In the genomic region with DNA sequence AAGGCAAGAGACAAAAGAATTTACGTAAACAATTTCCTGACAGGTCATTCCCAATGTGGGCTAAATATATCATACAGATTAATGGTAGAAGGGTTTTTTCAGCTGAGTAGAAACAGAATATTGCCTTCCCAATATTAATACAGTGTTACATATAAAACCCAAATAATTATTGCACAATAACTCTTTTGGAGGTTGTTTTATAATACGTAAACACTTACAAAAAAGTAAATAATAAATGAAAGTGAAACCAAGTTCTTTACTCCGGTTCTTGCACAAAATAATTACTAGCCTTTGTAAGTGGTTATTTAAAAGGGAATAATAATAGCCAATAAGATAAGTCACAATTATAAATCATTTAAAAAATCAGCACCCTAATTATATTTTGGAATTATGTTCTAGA, we compare ENCODE assay signal across 16 cellular contexts.
A peak's percentile ranks its signal among the peaks of the same experiment; 100 is the strongest.
DNase-seq lines count a peak whose midpoint lies in the region; ATAC-seq and TF ChIP-seq lines count a peak whose summit lies in the region.
"Had no signal": no experiment of that assay in that cellular context is flagged by ENCODE, and none has a peak within 500 bp of the region (broad histone marks: within the 10 kb centered on the region; RNA-seq: fewer than 3 reads in every experiment).

No MANE protein-coding gene starts in this region.

- H3K27me3 Mint-ChIP-seq in stimulated activated naive CD8-positive, alpha-beta T cell treated with anti-CD3 and anti-CD28 coated beads, Interleukin-15, Interleukin-2, amounts not matched to agents 100 ng/mL and 50 ng/mL, for 24 hours: no peaks in the 10 kb centered on the region
- no peaks in the 10 kb centered on the region for H3K27me3 Mint-ChIP-seq in activated CD8-positive, alpha-beta T cell treated with anti-CD3 and anti-CD28 coated beads for 36 hours
- H3K27me3 Mint-ChIP-seq: stimulated activated naive B cell treated with anti-CD40 and anti-IgM and Interleukin-4, amounts not matched to agents 10 μg/mL and 1 μg/mL and 100 μg/mL, for 72 hours had no signal

- DNase-seq in stimulated activated naive CD8-positive, alpha-beta T cell treated with anti-CD3 and anti-CD28 coated beads, Interleukin-15, Interleukin-2, amounts not matched to agents 100 U/mL and 50 U/mL, for 24 hours: no peak
- DNase-seq in activated CD8-positive, alpha-beta T cell treated with anti-CD3 and anti-CD28 coated beads for 36 hours: no peak
- DNase-seq in left lung (no peak), upper lobe of right lung (no peak), NOMO-1 treated with DMSO at 0.1 percent for 48 hours (lab: John Stamatoyannopoulos, UW; ENCODE audit: unreplicated experiment) (no peak)
- DNase-seq in stimulated activated naive CD4-positive, alpha-beta T cell treated with Interleukin-2 at 50 U/mL for 16 hours (lab: John Stamatoyannopoulos, UW): no peak
- DNase-seq: anterior cingulate cortex; dorsolateral prefrontal cortex; glutamatergic neuron; MV-4-11; occipital lobe; stimulated activated naive B cell treated with anti-CD40 and anti-IgM and Interleukin-4, amounts not matched to agents 10 μg/mL and 1 μg/mL and 100 μg/mL, for 72 hours had no signal

- peak overlapping the region; percentile 66 for H3K4me3 Mint-ChIP-seq in stimulated activated naive CD8-positive, alpha-beta T cell treated with anti-CD3 and anti-CD28 coated beads, Interleukin-15, Interleukin-2, amounts not matched to agents 100 ng/mL and 50 ng/mL, for 24 hours
- peak overlapping the region; percentile 55 for H3K4me3 Mint-ChIP-seq in activated CD8-positive, alpha-beta T cell treated with anti-CD3 and anti-CD28 coated beads for 36 hours

- ATAC-seq in stimulated activated naive CD8-positive, alpha-beta T cell treated with anti-CD3 and anti-CD28 coated beads, Interleukin-15, Interleukin-2, amounts not matched to agents 100 U/mL and 50 U/mL, for 24 hours: no peak
- no peak for ATAC-seq in activated CD8-positive, alpha-beta T cell treated with anti-CD3 and anti-CD28 coated beads for 36 hours
- ATAC-seq in left lung (peak; percentile 42), upper lobe of right lung (no peak), esophagus mucosa (no peak)
- ATAC-seq: stimulated activated naive B cell treated with anti-CD40 and anti-IgM and Interleukin-4, amounts not matched to agents 10 μg/mL and 1 μg/mL and 100 μg/mL, for 72 hours had no signal

- H3K9me3 ChIP-seq in left lung (peaks cover 0 to 15% of the 10 kb centered on the region in 2 donors), upper lobe of right lung (peaks cover 8% of the 10 kb centered on the region)

- H3K4me3 ChIP-seq in left lung: peak overlapping the region; percentile 18 to 37
- peak overlapping the region; percentile 37 for H3K4me3 ChIP-seq in upper lobe of right lung
- H3K4me3 ChIP-seq: lung had no signal

- H3K27me3 ChIP-seq in left lung (no peaks in the 10 kb centered on the region), upper lobe of right lung (no peaks in the 10 kb centered on the region)
- H3K27me3 ChIP-seq: dorsolateral prefrontal cortex had no signal

- peaks cover 17% of the 10 kb centered on the region for H3K4me1 Mint-ChIP-seq in stimulated activated naive CD8-positive, alpha-beta T cell treated with anti-CD3 and anti-CD28 coated beads, Interleukin-15, Interleukin-2, amounts not matched to agents 100 ng/mL and 50 ng/mL, for 24 hours (ENCODE audit: low read depth)
- peaks cover 16% of the 10 kb centered on the region for H3K4me1 Mint-ChIP-seq in activated CD8-positive, alpha-beta T cell treated with anti-CD3 and anti-CD28 coated beads for 36 hours (ENCODE audit: low read depth)
- H3K4me1 Mint-ChIP-seq: stimulated activated naive B cell treated with anti-CD40 and anti-IgM and Interleukin-4, amounts not matched to agents 10 μg/mL and 1 μg/mL and 100 μg/mL, for 72 hours had no signal

- H3K36me3 Mint-ChIP-seq in stimulated activated naive CD8-positive, alpha-beta T cell treated with anti-CD3 and anti-CD28 coated beads, Interleukin-15, Interleukin-2, amounts not matched to agents 100 ng/mL and 50 ng/mL, for 24 hours (ENCODE audit: low read depth): peaks cover 9% of the 10 kb centered on the region
- H3K36me3 Mint-ChIP-seq in activated CD8-positive, alpha-beta T cell treated with anti-CD3 and anti-CD28 coated beads for 36 hours (ENCODE audit: low read depth): peaks cover 9% of the 10 kb centered on the region

- H3K4me1 ChIP-seq in left lung (peaks cover 0 to 14% of the 10 kb centered on the region in 2 donors), upper lobe of right lung (peaks cover 8% of the 10 kb centered on the region)

- POLR2A ChIA-PET in activated CD8-positive, alpha-beta T cell treated with anti-CD3 and anti-CD28 coated beads for 36 hours (lab: Charles Lee): interaction anchor here (1.0 kb wide), 1 partner anchor 215 kb away, joined by 3 read pairs; no protein-coding TSS in a partner anchor

- peaks cover 19% of the 10 kb centered on the region for H3K9me3 Mint-ChIP-seq in stimulated activated naive CD8-positive, alpha-beta T cell treated with anti-CD3 and anti-CD28 coated beads, Interleukin-15, Interleukin-2, amounts not matched to agents 100 ng/mL and 50 ng/mL, for 24 hours
- peaks cover 18% of the 10 kb centered on the region for H3K9me3 Mint-ChIP-seq in activated CD8-positive, alpha-beta T cell treated with anti-CD3 and anti-CD28 coated beads for 36 hours

- H3K27ac Mint-ChIP-seq in stimulated activated naive CD8-positive, alpha-beta T cell treated with anti-CD3 and anti-CD28 coated beads, Interleukin-15, Interleukin-2, amounts not matched to agents 100 ng/mL and 50 ng/mL, for 24 hours: no peak overlapping the region
- peak overlapping the region; percentile 20 for H3K27ac Mint-ChIP-seq in activated CD8-positive, alpha-beta T cell treated with anti-CD3 and anti-CD28 coated beads for 36 hours
- H3K27ac Mint-ChIP-seq: stimulated activated naive B cell treated with anti-CD40 and anti-IgM and Interleukin-4, amounts not matched to agents 10 μg/mL and 1 μg/mL and 100 μg/mL, for 72 hours had no signal

- no peak for TF ChIP-seq CTCF in activated CD8-positive, alpha-beta T cell treated with anti-CD3 and anti-CD28 coated beads for 36 hours (IDR thresholded peaks at IDR 0.05)
- TF ChIP-seq CTCF in left lung (IDR thresholded peaks at IDR 0.05): no peak
- TF ChIP-seq CTCF in upper lobe of right lung (IDR thresholded peaks at IDR 0.05): no peak

- intact Hi-C loops in activated CD8-positive, alpha-beta T cell treated with anti-CD3 and anti-CD28 coated beads for 36 hours (cut with micrococcal nuclease): no loop called here
- intact Hi-C loops in left lung (cut with DNase I): no loop called here
- intact Hi-C loops in upper lobe of right lung (cut with DNase I): no loop called here

- no peaks in the 10 kb centered on the region for H3K36me3 ChIP-seq in left lung
- no peaks in the 10 kb centered on the region for H3K36me3 ChIP-seq in upper lobe of right lung

- H3K27ac ChIP-seq in left lung: peak overlapping the region; percentile 22 to 59
- no peak overlapping the region for H3K27ac ChIP-seq in upper lobe of right lung
- H3K27ac ChIP-seq: C4-2B, dorsolateral prefrontal cortex had no signal

- CTCF ChIA-PET in activated CD8-positive, alpha-beta T cell treated with anti-CD3 and anti-CD28 coated beads for 36 hours (lab: Charles Lee): interaction anchor here (1.3 kb wide), 1 partner anchor 103 kb away, joined by 3 read pairs; no protein-coding TSS in a partner anchor
